ENCODE assay signal across 13 cellular contexts in genomic region chr2:11930211-11930761, GRCh38.
DNase-seq lines count a peak whose midpoint lies in the region; ATAC-seq, FAIRE-seq and TF ChIP-seq lines count a peak whose summit lies in the region.
"Had no signal": no experiment of that assay in that cellular context is flagged by ENCODE, and none has a peak within 500 bp of the region (broad histone marks: within the 10 kb centered on the region; RNA-seq: fewer than 3 reads in every experiment).

No MANE protein-coding gene starts in this region.

- peak; percentile 15; the same call in 1 of the 3 replicates for ATAC-seq in K562
- ATAC-seq in GM23338, result no peak
- ATAC-seq in gastroesophageal sphincter, result no peak
- ATAC-seq in HG03196 (IDR thresholded peaks at IDR 0.05; ENCODE audit: unreplicated experiment), result no peak

- TF ChIP-seq EP300 in K562 (IDR thresholded peaks at IDR 0.05; ENCODE audit: low read length) (no peak), gastroesophageal sphincter (IDR thresholded peaks at IDR 0.05) (no peak)

- H3K9me1 ChIP-seq in K562 (ENCODE audit: control insufficient read depth, insufficient read depth, low read length), result no peaks in the 10 kb centered on the region

- H3K79me2 ChIP-seq in K562 (ENCODE audit: control insufficient read depth, insufficient read depth, low read length) (no peaks in the 10 kb centered on the region), GM23338 (replicated peaks; ENCODE audit: insufficient read depth) (no peaks in the 10 kb centered on the region)

- no peak for TF ChIP-seq POLR2A in K562 (conservative IDR thresholded peaks at IDR 0.05)
- TF ChIP-seq POLR2A in gastroesophageal sphincter (IDR thresholded peaks at IDR 0.05), result no peak

- H3K4me3 Mint-ChIP-seq in GM23338, result no peak overlapping the region
- H3K4me3 Mint-ChIP-seq: CD14-positive monocyte had no signal

- H4K20me1 ChIP-seq in BLaER1 treated with 17β-estradiol and CSF1 and Interleukin-3, amounts not matched to agents 10 nM and 100 nM, result no peaks in the 10 kb centered on the region
- no peaks in the 10 kb centered on the region for H4K20me1 ChIP-seq in K562 (replicated peaks; ENCODE audit: control insufficient read depth, insufficient read depth, low read length)
- no peaks in the 10 kb centered on the region for H4K20me1 ChIP-seq in GM23338 (replicated peaks; ENCODE audit: insufficient read depth)

- intact Hi-C loops in K562 (cut with micrococcal nuclease), result no loop called here

- CTCF ChIA-PET in K562 (lab: Yijun Ruan, JAX; ENCODE audit: low intra/inter-chr PET ratio), result no interaction called here

- H3K9me3 Mint-ChIP-seq in GM23338, result no peaks in the 10 kb centered on the region

- DNase-seq in HFF-Myc (ENCODE audit: extremely low read depth, low read depth), result peak; percentile 22
- DNase-seq in K562 (ENCODE audit: extremely low read depth in 1 of 4, low spot score in 3 of 4), result peak in 1 of 4 experiments; percentile 26
- peak; percentile 33 for DNase-seq in medulla oblongata (ENCODE audit: extremely low spot score)
- DNase-seq in GM23338 (ENCODE audit: low spot score), result no peak
- no peak for DNase-seq in activated CD4-positive, CD25-positive, alpha-beta regulatory T cell treated with anti-CD3 and anti-CD28 coated beads, Interleukin-2, amount 50 U/mL, for 72 hours
- DNase-seq: activated CD4-positive, CD25-positive, alpha-beta regulatory T cell; GM23248; NCI-H526; SJCRH30 had no signal

- H3K27ac Mint-ChIP-seq in GM23338, result no peak overlapping the region

- H3K36me3 Mint-ChIP-seq in GM23338 (ENCODE audit: low read depth), result no peaks in the 10 kb centered on the region; the same call in 2 of the 3 replicates
- H3K36me3 Mint-ChIP-seq: CD14-positive monocyte had no signal

- FAIRE-seq in K562 (lab: Jason Lieb, UNC), result peak; percentile 32

- 51% methylated on average over 11 of the region's 11 CpGs for WGBS in K562 (ENCODE audit: insufficient coverage, low coverage, missing lambda C conversion rate)
- 49 to 58% methylated on average over 4 to 11 of the region's 11 CpGs for WGBS in gastroesophageal sphincter (ENCODE audit: low coverage in 1 of 2), 2 donors

- peaks cover 3% of the 10 kb centered on the region for H3K27me3 Mint-ChIP-seq in GM23338 (ENCODE audit: insufficient read depth, low read depth, poor library complexity)

- peak overlapping the region in 1 of 11 experiments; percentile 10; a peak in 1 of 22 replicates for H3K9ac ChIP-seq in BLaER1 treated with 17β-estradiol and CSF1 and Interleukin-3, amounts not matched to agents 10 nM and 100 nM
- peak overlapping the region in 1 of 2 experiments; percentile 44; a peak in 1 of 4 replicates for H3K9ac ChIP-seq in K562 (ENCODE audit: insufficient read depth in 1 of 2, low read depth in 2 of 2, low read length in 2 of 2)
- H3K9ac ChIP-seq: GM23248 had no signal

- BruUV-seq in K562 (replicated peaks; lab: Mats Ljungman, UMichigan), result no TSS peak

- H3K27ac ChIP-seq in BLaER1 treated with 17β-estradiol and CSF1 and Interleukin-3, amounts not matched to agents 10 nM and 100 nM, result peak overlapping the region in 5 of 11 experiments; percentile 10 to 40 (median 19); a peak in 4 of 22 replicates
- H3K27ac ChIP-seq in K562 (ENCODE audit: extremely low read depth, low read depth, low read length), result no peak overlapping the region
- no peak overlapping the region for H3K27ac ChIP-seq in GM23338 (ENCODE audit: low read depth)
- no peak overlapping the region for H3K27ac ChIP-seq in gastroesophageal sphincter
- H3K27ac ChIP-seq: GM23248, SJCRH30 had no signal

- H3K9me2 ChIP-seq in GM23338 (ENCODE audit: insufficient read depth), result no peaks in the 10 kb centered on the region; the same call in 1 of the 2 replicates

- H3K4me3 ChIP-seq in BLaER1 treated with 17β-estradiol and CSF1 and Interleukin-3, amounts not matched to agents 10 nM and 100 nM, result no peak overlapping the region
- H3K4me3 ChIP-seq in HFF-Myc (replicated peaks; ENCODE audit: low read depth, low read length), result no peak overlapping the region
- H3K4me3 ChIP-seq in K562, result no peak overlapping the region
- H3K4me3 ChIP-seq in GM23338, result no peak overlapping the region
- H3K4me3 ChIP-seq in gastroesophageal sphincter, result no peak overlapping the region
- H3K4me3 ChIP-seq: GM23248, SJCRH30 had no signal

- POLR2A ChIA-PET in K562 (lab: Yijun Ruan, JAX), result interaction anchor here (2.8 kb wide), 1 partner anchor 11 kb away, joined by 12 read pairs; no protein-coding TSS in a partner anchor

- H2AFZ ChIP-seq in K562 (ENCODE audit: low read depth, low read length), result peak overlapping the region; percentile 3; the same call in 1 of the 2 replicates
- no peak overlapping the region for H2AFZ ChIP-seq in GM23338
- H2AFZ ChIP-seq: GM23248 had no signal

- peaks cover 4 to 45% (median 28%) of the 10 kb centered on the region in 11 experiments; a peak in 21 of 22 replicates for H3K9me3 ChIP-seq in BLaER1 treated with 17β-estradiol and CSF1 and Interleukin-3, amounts not matched to agents 10 nM and 100 nM (replicated peaks in 1 of 11)
- H3K9me3 ChIP-seq in K562 (replicated peaks; ENCODE audit: control insufficient read depth, insufficient read depth, low read depth, low read length), result no peaks in the 10 kb centered on the region
- H3K9me3 ChIP-seq in gastroesophageal sphincter, result no peaks in the 10 kb centered on the region
- H3K9me3 ChIP-seq: SJCRH30 had no signal

- peak overlapping the region; percentile 4 to 73 (median 30); a peak in 17 of 22 replicates for H3K4me2 ChIP-seq in BLaER1 treated with 17β-estradiol and CSF1 and Interleukin-3, amounts not matched to agents 10 nM and 100 nM
- H3K4me2 ChIP-seq in K562 (ENCODE audit: insufficient read depth, low read length) (no peak overlapping the region), GM23338 (no peak overlapping the region)

- peaks cover 11 to 39% (median 22%) of the 10 kb centered on the region in 10 experiments; a peak in 18 of 20 replicates for H3K4me1 ChIP-seq in BLaER1 treated with 17β-estradiol and CSF1 and Interleukin-3, amounts not matched to agents 10 nM and 100 nM
- peaks cover 8 to 25% of the 10 kb centered on the region in 2 experiments; a peak in 4 of 5 replicates for H3K4me1 ChIP-seq in K562 (replicated peaks in 1 of 2; ENCODE audit: control insufficient read depth in 2 of 2, insufficient read depth in 2 of 2, low read length in 2 of 2)
- H3K4me1 ChIP-seq in GM23338 (ENCODE audit: insufficient read depth), result no peaks in the 10 kb centered on the region
- no peaks in the 10 kb centered on the region for H3K4me1 ChIP-seq in gastroesophageal sphincter
- H3K4me1 ChIP-seq: SJCRH30 had no signal

- no peaks in the 10 kb centered on the region for H3F3A ChIP-seq in GM23338 (replicated peaks; ENCODE audit: low read depth)

- TF ChIP-seq CTCF in HFF-Myc (IDR thresholded peaks at IDR 0.05; ENCODE audit: low read depth, low read length, missing control alignments) (no peak), K562 (IDR thresholded peaks at IDR 0.05 in 2 of 3, conservative IDR thresholded peaks at IDR 0.05 in 1 of 3; ENCODE audit: insufficient read depth in 2 of 3, low read depth in 1 of 3, low read length in 3 of 3) (no peak), GM23338 (conservative IDR thresholded peaks at IDR 0.05; ENCODE audit: low read depth in 2 of 2) (no peak), gastroesophageal sphincter (IDR thresholded peaks at IDR 0.05) (no peak)

- H3K27me3 ChIP-seq in BLaER1 treated with 17β-estradiol and CSF1 and Interleukin-3, amounts not matched to agents 10 nM and 100 nM, result no peaks in the 10 kb centered on the region
- no peaks in the 10 kb centered on the region for H3K27me3 ChIP-seq in K562 (ENCODE audit: control insufficient read depth in 2 of 2, insufficient read depth in 2 of 2, low read length in 2 of 2)
- H3K27me3 ChIP-seq in GM23338 (ENCODE audit: insufficient read depth), result no peaks in the 10 kb centered on the region
- no peaks in the 10 kb centered on the region for H3K27me3 ChIP-seq in gastroesophageal sphincter
- H3K27me3 ChIP-seq: SJCRH30 had no signal

- H3K36me3 ChIP-seq in BLaER1 treated with 17β-estradiol and CSF1 and Interleukin-3, amounts not matched to agents 10 nM and 100 nM, result no peaks in the 10 kb centered on the region
- H3K36me3 ChIP-seq in K562 (ENCODE audit: control insufficient read depth, insufficient read depth, low read length) (no peaks in the 10 kb centered on the region), GM23338 (ENCODE audit: insufficient read depth) (no peaks in the 10 kb centered on the region), gastroesophageal sphincter (no peaks in the 10 kb centered on the region)
- H3K36me3 ChIP-seq: SJCRH30 had no signal

- TF ChIP-seq RAD21 in K562 (CRISPR knock-in tag; conservative IDR thresholded peaks at IDR 0.05 in 1 of 2, IDR thresholded peaks at IDR 0.05 in 1 of 2), result no peak

- H3K4me1 Mint-ChIP-seq in GM23338, result no peaks in the 10 kb centered on the region

- in situ Hi-C loops in K562 (cut with MboI), result loop anchor here (5.0 kb wide), 1 partner anchor 63 kb away; no protein-coding TSS in a partner anchor

TF ChIP-seq in K562, 482 proteins besides CTCF, POLR2A, EP300 and RAD21 (continues in another document):
- no peak for TF ChIP-seq ZNF232 (CRISPR knock-in tag; IDR thresholded peaks at IDR 0.05)
- no peak for TF ChIP-seq ZBTB26 (CRISPR knock-in tag; IDR thresholded peaks at IDR 0.05)

TF ChIP-seq in GM23338, 12 proteins besides CTCF, POLR2A, EP300 and RAD21 (continues in another document):
- TF ChIP-seq JUNB (IDR thresholded peaks at IDR 0.05; ENCODE audit: unreplicated experiment) (no peak), CREB1 (CRISPR knock-in tag; IDR thresholded peaks at IDR 0.05; ENCODE audit: low read depth) (no peak), ZNF114 (CRISPR knock-in tag; IDR thresholded peaks at IDR 0.05) (no peak), EZH2phosphoT487 (IDR thresholded peaks at IDR 0.05; ENCODE audit: unreplicated experiment) (no peak), ETS1 (IDR thresholded peaks at IDR 0.05) (no peak), NANOG (IDR thresholded peaks at IDR 0.05; ENCODE audit: borderline replicate concordance) (no peak), ZNF331 (CRISPR knock-in tag; IDR thresholded peaks at IDR 0.05; ENCODE audit: low read depth) (no peak), STAT1 (IDR thresholded peaks at IDR 0.05; ENCODE audit: unreplicated experiment) (no peak)

Comparison
In these comparisons a context has a peak if more than half of its experiments do, and no peak if none do; other contexts are left out.
1. H3K4me2 ChIP-seq: peak in BLaER1 treated with 17β-estradiol and CSF1 and Interleukin-3, amounts not matched to agents 10 nM and 100 nM (11 of 11); none in K562 (single experiment) and GM23338 (single experiment).
2. DNase-seq: peak in HFF-Myc (single experiment) and medulla oblongata (single experiment); none in GM23338 (single experiment) and activated CD4-positive, CD25-positive, alpha-beta regulatory T cell treated with anti-CD3 and anti-CD28 coated beads, Interleukin-2, amount 50 U/mL, for 72 hours (single experiment).